1 cellular context compared by ENCODE assay signal in genomic region chr1:234546890-234547788, GRCh38.
TF ChIP-seq lines count a peak whose summit lies in the region.

No MANE protein-coding gene starts in this region.

TF ChIP-seq in K562, 482 proteins besides CTCF, POLR2A, EP300 and RAD21 (continued from another document and continues in another):
- TF ChIP-seq IRF1 (CRISPR knock-in tag; IDR thresholded peaks at IDR 0.05; ENCODE audit: borderline replicate concordance) (no peak), GATAD2B (IDR thresholded peaks at IDR 0.05; ENCODE audit: borderline replicate concordance) (no peak), ZNF551 (CRISPR knock-in tag; IDR thresholded peaks at IDR 0.05) (no peak), GTF2F1 (IDR thresholded peaks at IDR 0.05; ENCODE audit: low read depth, low read length) (no peak), TEAD4 (IDR thresholded peaks at IDR 0.05; ENCODE audit: low read length) (peak; percentile 93), TEAD4 (CRISPR knock-in tag; IDR thresholded peaks at IDR 0.05; ENCODE audit: borderline replicate concordance) (no peak), ATF1 (CRISPR knock-in tag; IDR thresholded peaks at IDR 0.05) (no peak), ATF1 (tag; IDR thresholded peaks at IDR 0.05) (no peak; the same call in 1 of the 2 replicates), TAF15 (IDR thresholded peaks at IDR 0.05; ENCODE audit: low read depth, low read length) (no peak), ATF4 (CRISPR knock-in tag; IDR thresholded peaks at IDR 0.05) (no peak; the same call in 1 of the 2 replicates), VEZF1 (CRISPR knock-in tag; IDR thresholded peaks at IDR 0.05) (peak; percentile 56; the same call in 1 of the 2 replicates), MIER1 (IDR thresholded peaks at IDR 0.05; ENCODE audit: low read depth) (peak; percentile 53; the same call in 1 of the 2 replicates), PHF20 (IDR thresholded peaks at IDR 0.05; ENCODE audit: partially characterized antibody) (no peak), DACH1 (IDR thresholded peaks at IDR 0.05; ENCODE audit: partially characterized antibody) (peak; percentile 56), CBX8 (IDR thresholded peaks at IDR 0.05; ENCODE audit: borderline replicate concordance, extremely low read depth, low read depth, low read length, poor library complexity, severe bottlenecking) (no peak), RFX7 (CRISPR knock-in tag; IDR thresholded peaks at IDR 0.05) (no peak), RBM22 (IDR thresholded peaks at IDR 0.05; ENCODE audit: low read depth, low read length, poor library complexity, severe bottlenecking) (no peak), GABPB2 (CRISPR knock-in tag; conservative IDR thresholded peaks at IDR 0.05) (no peak), HOMEZ (CRISPR knock-in tag; IDR thresholded peaks at IDR 0.05) (no peak), ZNF217 (CRISPR knock-in tag; IDR thresholded peaks at IDR 0.05) (no peak), SPI1 (IDR thresholded peaks at IDR 0.05; ENCODE audit: borderline replicate concordance, low read depth, low read length) (no peak), ZNF253 (CRISPR knock-in tag; conservative IDR thresholded peaks at IDR 0.05) (no peak), SIX5 (IDR thresholded peaks at IDR 0.05; ENCODE audit: borderline replicate concordance in 1 of 2, insufficient read depth in 1 of 2, low read depth in 1 of 2, low read length in 2 of 2) (no peak), ZNF232 (CRISPR knock-in tag; IDR thresholded peaks at IDR 0.05) (no peak), PML (IDR thresholded peaks at IDR 0.05; ENCODE audit: low read length) (peak; percentile 85), HOXB6 (CRISPR knock-in tag; IDR thresholded peaks at IDR 0.05; ENCODE audit: borderline replicate concordance) (no peak), ID3 (CRISPR knock-in tag; IDR thresholded peaks at IDR 0.05) (no peak), ID3 (tag; IDR thresholded peaks at IDR 0.05) (peak; percentile 98), FOXK2 (conservative IDR thresholded peaks at IDR 0.05 in 1 of 2, IDR thresholded peaks at IDR 0.05 in 1 of 2; ENCODE audit: low read depth in 2 of 2) (peak in 1 of 2 experiments; percentile 72; a peak in 3 of 4 replicates), PHTF2 (CRISPR knock-in tag; IDR thresholded peaks at IDR 0.05) (no peak), CREBBP (IDR thresholded peaks at IDR 0.05; ENCODE audit: low read depth, low read length) (no peak), RBM17 (IDR thresholded peaks at IDR 0.05; ENCODE audit: borderline replicate concordance, low read depth, low read length) (no peak), RBM15 (IDR thresholded peaks at IDR 0.05; ENCODE audit: insufficient read depth, low read length) (no peak), TGIF2 (CRISPR knock-in tag; IDR thresholded peaks at IDR 0.05) (no peak), PHB2 (IDR thresholded peaks at IDR 0.05; ENCODE audit: low read depth) (peak; percentile 65; the same call in 1 of the 2 replicates), ZNF639 (CRISPR knock-in tag; conservative IDR thresholded peaks at IDR 0.05 in 1 of 2, IDR thresholded peaks at IDR 0.05 in 1 of 2) (peak in 1 of 2 experiments; percentile 66; a peak in 1 of 4 replicates), HMBOX1 (IDR thresholded peaks at IDR 0.05) (peak; percentile 90), CBFA2T2 (conservative IDR thresholded peaks at IDR 0.05) (peak; percentile 90), FOXK1 (CRISPR knock-in tag; IDR thresholded peaks at IDR 0.05; ENCODE audit: borderline replicate concordance) (no peak), THRB (CRISPR knock-in tag; conservative IDR thresholded peaks at IDR 0.05) (peak; percentile 77; the same call in 1 of the 2 replicates), SRSF9 (IDR thresholded peaks at IDR 0.05; ENCODE audit: borderline replicate concordance, low read depth, low read length) (no peak), ZBTB43 (CRISPR knock-in tag; IDR thresholded peaks at IDR 0.05) (no peak), ZZZ3 (IDR thresholded peaks at IDR 0.05) (no peak), CEBPZ (IDR thresholded peaks at IDR 0.05; ENCODE audit: borderline replicate concordance, low read depth, low read length) (no peak), LCOR (CRISPR knock-in tag; IDR thresholded peaks at IDR 0.05) (peak; percentile 93), FOXO4 (CRISPR knock-in tag; IDR thresholded peaks at IDR 0.05) (no peak), ZNF165 (CRISPR knock-in tag; IDR thresholded peaks at IDR 0.05; ENCODE audit: borderline replicate concordance) (no peak), SIRT6 (IDR thresholded peaks at IDR 0.05; ENCODE audit: low read depth, low read length) (no peak), ZBTB7A (IDR thresholded peaks at IDR 0.05; ENCODE audit: borderline replicate concordance, control insufficient read depth, low read depth, low read length) (no peak), NCOR1 (IDR thresholded peaks at IDR 0.05) (peak; percentile 85), JUN (IDR thresholded peaks at IDR 0.05; ENCODE audit: borderline replicate concordance, low read depth, low read length) (no peak), JUN (CRISPR knock-in tag; IDR thresholded peaks at IDR 0.05; ENCODE audit: borderline replicate concordance) (peak; percentile 66; the same call in 1 of the 2 replicates), ZNF239 (CRISPR knock-in tag; IDR thresholded peaks at IDR 0.05) (peak; percentile 20; the same call in 1 of the 2 replicates), ARNT (IDR thresholded peaks at IDR 0.05) (peak; percentile 91 to 94), CHCHD3 (CRISPR knock-in tag; IDR thresholded peaks at IDR 0.05) (no peak), NFATC3 (IDR thresholded peaks at IDR 0.05) (peak; percentile 18; the same call in 1 of the 2 replicates), POLR2G (IDR thresholded peaks at IDR 0.05; ENCODE audit: low read depth, low read length) (no peak), HDAC3 (IDR thresholded peaks at IDR 0.05; ENCODE audit: borderline replicate concordance, partially characterized antibody) (peak; percentile 50), LEF1 (IDR thresholded peaks at IDR 0.05) (peak; percentile 68)
